Comparison of ENCODE assay signal across 19 cellular contexts in genomic region chr11:6378695-6378989, GRCh38. TPM values are rescaled to one million over a fixed set of nuclear protein-coding genes. Genes with fewer than 3 reads are reported as not detected.
DNase-seq lines count a peak whose midpoint lies in the region; ATAC-seq and TF ChIP-seq lines count a peak whose summit lies in the region.
"Had no signal": no experiment of that assay in that cellular context is flagged by ENCODE, and none has a peak within 500 bp of the region (broad histone marks: within the 10 kb centered on the region; RNA-seq: fewer than 3 reads in every experiment).

No MANE protein-coding gene starts in this region.

- peak overlapping the region in 8 of 10 donors; percentile 3 to 74 (median 52) for H3K27ac ChIP-seq in heart right ventricle
- H3K27ac ChIP-seq in right atrium auricular region: peak overlapping the region in 1 of 2 donors; percentile 25
- peak overlapping the region; percentile 19 for H3K27ac ChIP-seq in thymus (ENCODE audit: low read depth)
- H3K27ac ChIP-seq: 22Rv1, pancreas had no signal

- peak overlapping the region; percentile 82 for H3K4me3 Mint-ChIP-seq in activated naive CD8-positive, alpha-beta T cell treated with anti-CD3 and anti-CD28 coated beads, Interleukin-2, amount 10 ng/mL, durations not matched to agents 7 days and 5 days
- H3K4me3 Mint-ChIP-seq: mesothelial cell of epicardium, nephron, type B pancreatic cell had no signal

- H3K9me3 Mint-ChIP-seq in activated naive CD8-positive, alpha-beta T cell treated with anti-CD3 and anti-CD28 coated beads, Interleukin-2, amount 10 ng/mL, durations not matched to agents 7 days and 5 days: no peaks in the 10 kb centered on the region
- H3K9me3 Mint-ChIP-seq: mesothelial cell of epicardium, nephron, type B pancreatic cell had no signal

- peak in 5 of 8 donors; percentile 8 to 60 (median 26) for ATAC-seq in heart right ventricle
- ATAC-seq in activated naive CD8-positive, alpha-beta T cell treated with anti-CD3 and anti-CD28 coated beads, Interleukin-2, amount 10 ng/mL, durations not matched to agents 7 days and 5 days (ENCODE audit: low read depth): no peak

- no peaks in the 10 kb centered on the region for H3K9me3 ChIP-seq in heart right ventricle
- no peaks in the 10 kb centered on the region for H3K9me3 ChIP-seq in right atrium auricular region
- H3K9me3 ChIP-seq in thymus (ENCODE audit: control insufficient read depth): no peaks in the 10 kb centered on the region
- H3K9me3 ChIP-seq: breast epithelium, pancreas had no signal

- H3K36me3 ChIP-seq in heart right ventricle (no peaks in the 10 kb centered on the region), right atrium auricular region (no peaks in the 10 kb centered on the region), thymus (ENCODE audit: control insufficient read depth, insufficient read depth) (no peaks in the 10 kb centered on the region)
- H3K36me3 ChIP-seq: breast epithelium, pancreas had no signal

- intact Hi-C loops in heart right ventricle (cut with DNase I): loop anchor here in 5 of 10 donors (2.0 to 5.0 kb wide), 4 partner anchors 64 to 129 kb away; no protein-coding TSS in a partner anchor

- H3K4me3 ChIP-seq in heart right ventricle: no peak overlapping the region
- H3K4me3 ChIP-seq in right atrium auricular region: no peak overlapping the region
- H3K4me3 ChIP-seq in thymus (ENCODE audit: low read length): no peak overlapping the region
- H3K4me3 ChIP-seq: breast epithelium, pancreas had no signal

- H3K4me1 ChIP-seq in heart right ventricle (peaks cover 0 to 23% (median 13%) of the 10 kb centered on the region in 9 donors), right atrium auricular region (no peaks in the 10 kb centered on the region), thymus (ENCODE audit: control insufficient read depth, insufficient read depth, low read length) (no peaks in the 10 kb centered on the region)
- H3K4me1 ChIP-seq: breast epithelium, pancreas had no signal

- H3K4me1 Mint-ChIP-seq in activated naive CD8-positive, alpha-beta T cell treated with anti-CD3 and anti-CD28 coated beads, Interleukin-2, amount 10 ng/mL, durations not matched to agents 7 days and 5 days: peaks cover 32% of the 10 kb centered on the region
- H3K4me1 Mint-ChIP-seq: nephron had no signal

- peaks cover 2% of the 10 kb centered on the region for H3K27me3 Mint-ChIP-seq in activated naive CD8-positive, alpha-beta T cell treated with anti-CD3 and anti-CD28 coated beads, Interleukin-2, amount 10 ng/mL, durations not matched to agents 7 days and 5 days

- DNase-seq in NCI-H146 (lab: John Stamatoyannopoulos, UW) (peak; percentile 63), NCI-H146 treated with DMSO at 0.1 percent for 48 hours (lab: John Stamatoyannopoulos, UW; ENCODE audit: unreplicated experiment) (no peak), heart right ventricle (no peak), right atrium auricular region (ENCODE audit: low spot score) (no peak), NCI-H69 (lab: John Stamatoyannopoulos, UW) (no peak), HT-29 (ENCODE audit: low spot score) (no peak)
- no peak for DNase-seq in activated naive CD8-positive, alpha-beta T cell treated with anti-CD3 and anti-CD28 coated beads, Interleukin-2, amount 10 ng/mL, durations not matched to agents 7 days and 5 days
- DNase-seq: activated CD8-positive, alpha-beta memory T cell treated with anti-CD3 and anti-CD28 coated beads for 24 hours; cortex of kidney; left colon; SIG-M5 had no signal

- no peak for TF ChIP-seq CTCF in heart right ventricle (IDR thresholded peaks at IDR 0.05)
- no peak for TF ChIP-seq CTCF in right atrium auricular region (IDR thresholded peaks at IDR 0.05)

- peak overlapping the region; percentile 97 for H3K27ac Mint-ChIP-seq in activated naive CD8-positive, alpha-beta T cell treated with anti-CD3 and anti-CD28 coated beads, Interleukin-2, amount 10 ng/mL, durations not matched to agents 7 days and 5 days
- H3K27ac Mint-ChIP-seq: mesothelial cell of epicardium, nephron, type B pancreatic cell had no signal

- POLR2A ChIA-PET in activated naive CD8-positive, alpha-beta T cell treated with anti-CD3 and anti-CD28 coated beads, Interleukin-2, amount 10 ng/mL, durations not matched to agents 7 days and 5 days (lab: Charles Lee): interaction anchor here (0.7 to 3.6 kb wide), 14 partner anchors 11 to 364 kb away, joined by 3 to 31 read pairs (median 5); partner anchors contain the start of genes APBB1, ARFIP2, MRPL17 and SMPD1

- H3K27me3 ChIP-seq in heart right ventricle (no peaks in the 10 kb centered on the region), right atrium auricular region (no peaks in the 10 kb centered on the region), thymus (ENCODE audit: control insufficient read depth, insufficient read depth) (no peaks in the 10 kb centered on the region)
- H3K27me3 ChIP-seq: breast epithelium, pancreas had no signal

- no peaks in the 10 kb centered on the region for H3K36me3 Mint-ChIP-seq in activated naive CD8-positive, alpha-beta T cell treated with anti-CD3 and anti-CD28 coated beads, Interleukin-2, amount 10 ng/mL, durations not matched to agents 7 days and 5 days
- H3K36me3 Mint-ChIP-seq: mesothelial cell of epicardium, type B pancreatic cell had no signal

- 54 to 60% methylated on average over 5 of the region's 5 CpGs for WGBS in heart right ventricle, 2 donors
- 88% methylated on average over 5 of the region's 5 CpGs for WGBS in thymus

RNA-seq across cellular contexts. Expression of gene SMPD1, which starts 11.6 kb away (rescaled TPM):
- total RNA-seq in heart right ventricle (10 to 100 TPM; 57.4 to 88.1 (median 67.6) TPM), right atrium auricular region (10 to 100 TPM; 44.5 to 71.7 TPM)
- polyA plus RNA-seq in heart right ventricle (10 to 100 TPM; 53.8 to 62.1 TPM), thymus (68.8 TPM)
- 10 to 100 TPM; 40.7 to 42.6 TPM for total RNA-seq in activated naive CD8-positive, alpha-beta T cell treated with anti-CD3 and anti-CD28 coated beads, Interleukin-2, amount 10 ng/mL, durations not matched to agents 7 days and 5 days
- 3.1 and 4.4 TPM in 2 replicates for total RNA-seq in HT-29 (2014; rRNA removed; shearing (Covaris generic))

RNA-seq across cellular contexts. Expression of gene APBB1, which starts 40.3 kb away (rescaled TPM):
- total RNA-seq in heart right ventricle: 10 to 100 TPM; 54.3 to 93.3 (median 65.2) TPM
- 10 to 100 TPM; 86.1 to 90.6 TPM for polyA plus RNA-seq in heart right ventricle
- 10 to 100 TPM; 79.8 to 80.9 TPM for total RNA-seq in right atrium auricular region
- 10 to 100 TPM; 64.0 to 69.2 TPM for total RNA-seq in activated naive CD8-positive, alpha-beta T cell treated with anti-CD3 and anti-CD28 coated beads, Interleukin-2, amount 10 ng/mL, durations not matched to agents 7 days and 5 days
- 70.6 TPM for polyA plus RNA-seq in thymus
- total RNA-seq in HT-29 (2014; rRNA removed; shearing (Covaris generic)): 0.15 and 0.21 TPM in 2 replicates

RNA-seq across cellular contexts. Expression of gene CAVIN3, which starts 58.3 kb away (rescaled TPM):
- total RNA-seq in heart right ventricle: 100 to 1,000 TPM in 1 of 10 donors, 10 to 100 TPM in 9; 39.3 to 117 (median 46.0) TPM
- polyA plus RNA-seq in heart right ventricle: 100 to 1,000 TPM; 150 to 186 TPM
- 10 to 100 TPM; 84.8 to 86.7 TPM for total RNA-seq in right atrium auricular region
- 1 to 10 TPM; 1.4 to 1.6 TPM for total RNA-seq in activated naive CD8-positive, alpha-beta T cell treated with anti-CD3 and anti-CD28 coated beads, Interleukin-2, amount 10 ng/mL, durations not matched to agents 7 days and 5 days
- 22.5 TPM for polyA plus RNA-seq in thymus
- 1.6 TPM in 1 of 2 replicates, not detected in the other for total RNA-seq in HT-29 (2014; rRNA removed; shearing (Covaris generic))
- total RNA-seq: PC-3 had no signal

Comparison
In these comparisons a context has a peak if more than half of its experiments do, and no peak if none do; other contexts are left out.
1. RNA of gene APBB1, which starts 40.3 kb away (total RNA-seq): 79.8 to 80.9 TPM in right atrium auricular region, 64.0 to 69.2 TPM in activated naive CD8-positive, alpha-beta T cell treated with anti-CD3 and anti-CD28 coated beads, Interleukin-2, amount 10 ng/mL, durations not matched to agents 7 days and 5 days and 54.3 to 93.3 TPM in heart right ventricle; 0.15 to 0.21 TPM in HT-29; every median in the first group is over 10 times any median in the second.
2. RNA of gene CAVIN3, which starts 58.3 kb away (total RNA-seq): 84.8 to 86.7 TPM in right atrium auricular region and 39.3 to 117 TPM in heart right ventricle; 1.4 to 1.6 TPM in activated naive CD8-positive, alpha-beta T cell treated with anti-CD3 and anti-CD28 coated beads, Interleukin-2, amount 10 ng/mL, durations not matched to agents 7 days and 5 days and 1.6 TPM in HT-29; every median in the first group is over 10 times any median in the second.